In genomic region chr9:81202292-81202691, GRCh38 we compare ENCODE assay signal across 17 cellular contexts.
DNase-seq lines count a peak whose midpoint lies in the region; ATAC-seq and TF ChIP-seq lines count a peak whose summit lies in the region.
"Had no signal": no experiment of that assay in that cellular context is flagged by ENCODE, and none has a peak within 500 bp of the region (broad histone marks: within the 10 kb centered on the region; RNA-seq: fewer than 3 reads in every experiment).

No MANE protein-coding gene starts in this region.

- H3K27ac ChIP-seq in mesenchymal stem cell (ENCODE audit: low read length, poor library complexity, severe bottlenecking), result no peak overlapping the region
- no peak overlapping the region for H3K27ac ChIP-seq in neuronal stem cell (replicated peaks; ENCODE audit: low read length)
- H3K27ac ChIP-seq: BLaER1 treated with 17β-estradiol and CSF1 and Interleukin-3, amounts not matched to agents 10 nM and 100 nM; C4-2B had no signal

- H2BK15ac ChIP-seq in mesenchymal stem cell (ENCODE audit: low read depth, poor library complexity, severe bottlenecking) (no peak overlapping the region), neuronal stem cell (ENCODE audit: low read length) (no peak overlapping the region)

- H3K36me3 ChIP-seq in BE2C (no peaks in the 10 kb centered on the region), mesenchymal stem cell (ENCODE audit: control insufficient read depth in 1 of 2, insufficient read depth in 2 of 2, low read depth in 1 of 2, low read length in 2 of 2) (no peaks in the 10 kb centered on the region), neuronal stem cell (replicated peaks in 1 of 2; ENCODE audit: control insufficient read depth in 2 of 2, insufficient read depth in 2 of 2, low read length in 2 of 2) (no peaks in the 10 kb centered on the region)
- H3K36me3 ChIP-seq: BLaER1 treated with 17β-estradiol and CSF1 and Interleukin-3, amounts not matched to agents 10 nM and 100 nM had no signal

- H3K23ac ChIP-seq in mesenchymal stem cell (ENCODE audit: low read length in 2 of 2) (no peak overlapping the region), neuronal stem cell (ENCODE audit: low read depth, low read length, poor library complexity) (no peak overlapping the region)

- no peak overlapping the region for H3K4me2 ChIP-seq in mesenchymal stem cell (ENCODE audit: low read length, poor library complexity, severe bottlenecking)
- H3K4me2 ChIP-seq in neuronal stem cell (ENCODE audit: insufficient read depth, low read length, poor library complexity, severe bottlenecking), result no peak overlapping the region
- H3K4me2 ChIP-seq: BLaER1 treated with 17β-estradiol and CSF1 and Interleukin-3, amounts not matched to agents 10 nM and 100 nM had no signal

- H3K9ac ChIP-seq in mesenchymal stem cell (ENCODE audit: low read length), result no peak overlapping the region
- no peak overlapping the region for H3K9ac ChIP-seq in neuronal stem cell (ENCODE audit: low read depth, low read length, poor library complexity)
- H3K9ac ChIP-seq: BLaER1 treated with 17β-estradiol and CSF1 and Interleukin-3, amounts not matched to agents 10 nM and 100 nM had no signal

- no peak overlapping the region for H3K4me3 ChIP-seq in BE2C (ENCODE audit: low read depth, low read length)
- no peak overlapping the region for H3K4me3 ChIP-seq in mesenchymal stem cell (ENCODE audit: insufficient read depth in 1 of 2, low read depth in 1 of 2, low read length in 2 of 2)
- H3K4me3 ChIP-seq in neuronal stem cell (ENCODE audit: low read length in 2 of 2), result no peak overlapping the region
- H3K4me3 ChIP-seq: BLaER1 treated with 17β-estradiol and CSF1 and Interleukin-3, amounts not matched to agents 10 nM and 100 nM had no signal

- H4K8ac ChIP-seq in mesenchymal stem cell (ENCODE audit: low read length) (no peak overlapping the region), neuronal stem cell (ENCODE audit: low read depth, low read length) (no peak overlapping the region)

- intact Hi-C loops in posterior cingulate gyrus (cut with DNase I), result no loop called here

- no peak for TF ChIP-seq CTCF in BE2C (IDR thresholded peaks at IDR 0.05; ENCODE audit: low read depth, low read length)

- H2AFZ ChIP-seq in mesenchymal stem cell (ENCODE audit: low read depth, low read length) (no peak overlapping the region), neuronal stem cell (ENCODE audit: low read length) (no peak overlapping the region)

- H2BK5ac ChIP-seq in mesenchymal stem cell (ENCODE audit: low read depth, low read length, poor library complexity, severe bottlenecking), result peak overlapping the region; percentile 79
- H2BK5ac ChIP-seq in neuronal stem cell (ENCODE audit: low read length), result no peak overlapping the region

- H3K9me3 ChIP-seq in BE2C (no peaks in the 10 kb centered on the region), mesenchymal stem cell (ENCODE audit: control insufficient read depth, low read length) (peaks cover 9% of the 10 kb centered on the region), neuronal stem cell (replicated peaks in 1 of 2; ENCODE audit: control insufficient read depth in 2 of 2, insufficient read depth in 1 of 2, low read depth in 1 of 2, low read length in 2 of 2) (no peaks in the 10 kb centered on the region)
- H3K9me3 ChIP-seq: Caco-2 had no signal

- H3K4ac ChIP-seq in mesenchymal stem cell (ENCODE audit: low read depth in 1 of 2, low read length in 2 of 2) (no peak overlapping the region), neuronal stem cell (ENCODE audit: low read length) (no peak overlapping the region)

- H3K79me1 ChIP-seq in mesenchymal stem cell (replicated peaks; ENCODE audit: low read length, poor library complexity, severe bottlenecking) (no peaks in the 10 kb centered on the region), neuronal stem cell (ENCODE audit: low read depth, low read length) (no peaks in the 10 kb centered on the region)

- WGBS in mesenchymal stem cell, result 92% methylated on average over 6 of the region's 6 CpGs
- WGBS in neuronal stem cell (ENCODE audit: extremely low coverage in 2 of 2, insufficient read length in 2 of 2, insufficient replicate concordance in 1 of 2), 2 donors, result no CpG with 5 or more reads among the region's 6 CpGs

- H3K4me1 ChIP-seq in BE2C, result no peaks in the 10 kb centered on the region
- H3K4me1 ChIP-seq in mesenchymal stem cell (ENCODE audit: control insufficient read depth, insufficient read depth, low read depth, low read length), result no peaks in the 10 kb centered on the region
- no peaks in the 10 kb centered on the region for H3K4me1 ChIP-seq in neuronal stem cell (ENCODE audit: control insufficient read depth in 2 of 2, insufficient read depth in 1 of 2, low read depth in 1 of 2, low read length in 2 of 2)
- H3K4me1 ChIP-seq: BLaER1 treated with 17β-estradiol and CSF1 and Interleukin-3, amounts not matched to agents 10 nM and 100 nM; Caco-2 had no signal

- H3K14ac ChIP-seq in mesenchymal stem cell (ENCODE audit: low read length in 2 of 2) (no peak overlapping the region), neuronal stem cell (ENCODE audit: low read length) (no peak overlapping the region)

- H4K91ac ChIP-seq in mesenchymal stem cell (ENCODE audit: low read length), result no peak overlapping the region
- H4K91ac ChIP-seq in neuronal stem cell (ENCODE audit: low read depth, low read length, poor library complexity), result no peak overlapping the region

- H3K27me3 ChIP-seq in BE2C (no peaks in the 10 kb centered on the region), mesenchymal stem cell (ENCODE audit: control insufficient read depth in 1 of 2, insufficient read depth in 1 of 2, low read length in 2 of 2) (no peaks in the 10 kb centered on the region), neuronal stem cell (ENCODE audit: control insufficient read depth in 3 of 3, insufficient read depth in 3 of 3, low read depth in 1 of 3, low read length in 3 of 3) (no peaks in the 10 kb centered on the region)
- H3K27me3 ChIP-seq: BLaER1 treated with 17β-estradiol and CSF1 and Interleukin-3, amounts not matched to agents 10 nM and 100 nM had no signal

- H2BK120ac ChIP-seq in mesenchymal stem cell (ENCODE audit: low read depth, low read length) (no peak overlapping the region), neuronal stem cell (ENCODE audit: low read depth, low read length) (no peak overlapping the region)

- DNase-seq in BE2C (peak; percentile 11), NCI-H82 (lab: John Stamatoyannopoulos, UW) (peak; percentile 22), SK-N-DZ (ENCODE audit: low spot score) (peak; percentile 64), mesenchymal stem cell (no peak), posterior cingulate gyrus (no peak), neuronal stem cell (ENCODE audit: low spot score) (no peak)
- DNase-seq: 8988T; ACHN; Caco-2; Calu3; CD4-positive, alpha-beta T cell; CD8-positive, alpha-beta T cell; DMS79 treated with DMSO at 0.1 percent for 48 hours; GF-D8 had no signal

- H2AK5ac ChIP-seq in mesenchymal stem cell (ENCODE audit: low read length, severe bottlenecking), result no peak overlapping the region
- H2AK5ac ChIP-seq in neuronal stem cell (ENCODE audit: low read depth, low read length), result no peak overlapping the region

- H2BK12ac ChIP-seq in mesenchymal stem cell (ENCODE audit: low read length in 2 of 2) (no peak overlapping the region), neuronal stem cell (ENCODE audit: low read length) (no peak overlapping the region)

- no peak for ATAC-seq in GM21390 (IDR thresholded peaks at IDR 0.05; ENCODE audit: unreplicated experiment)
- ATAC-seq: CD8-positive, alpha-beta T cell had no signal

- H3K18ac ChIP-seq in mesenchymal stem cell (ENCODE audit: low read depth in 1 of 2, low read length in 2 of 2) (no peak overlapping the region), neuronal stem cell (ENCODE audit: low read length) (no peak overlapping the region)

Comparison
In these comparisons a context has a peak if more than half of its experiments do, and no peak if none do; other contexts are left out.
1. DNase-seq: peak in BE2C (single experiment), NCI-H82 (single experiment) and SK-N-DZ (single experiment); none in mesenchymal stem cell (single experiment), posterior cingulate gyrus (0 of 10) and neuronal stem cell (single experiment).